1 cellular context compared by ENCODE assay signal in the genomic region with DNA sequence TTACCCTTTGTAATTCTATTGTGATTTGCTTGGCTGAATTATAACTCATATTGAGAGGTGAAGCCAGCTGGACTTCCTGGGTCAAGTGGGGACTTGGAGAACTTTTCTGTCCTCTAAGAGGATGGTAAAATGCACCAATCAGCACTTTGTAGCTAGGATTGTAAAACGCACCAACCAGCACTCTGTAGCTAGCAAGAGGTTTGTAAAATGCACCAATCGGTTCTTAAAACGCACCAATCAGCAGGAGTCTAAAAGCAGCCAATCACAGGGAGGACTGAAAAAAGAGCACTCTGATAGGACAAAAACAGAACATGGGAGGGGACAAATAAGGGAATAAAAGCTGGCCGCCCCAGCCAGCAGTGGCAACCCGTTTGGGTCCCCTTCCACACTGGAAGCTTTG. TPM values are rescaled to one million over a fixed set of nuclear protein-coding genes. Genes with fewer than 3 reads are reported as not detected.
"Had no signal": no experiment of that assay in that cellular context is flagged by ENCODE, and none has a peak within 500 bp of the region (broad histone marks: within the 10 kb centered on the region; RNA-seq: fewer than 3 reads in every experiment).

No MANE protein-coding gene starts in this region.

RNA-seq across cellular contexts. Expression of a gene that starts 39.2 kb away (rescaled TPM):
- total RNA-seq: activated naive CD8-positive, alpha-beta T cell treated with anti-CD3 and anti-CD28 coated beads for 36 hours had no signal
